Comparison of ENCODE assay signal across 16 cellular contexts in the genomic region with DNA sequence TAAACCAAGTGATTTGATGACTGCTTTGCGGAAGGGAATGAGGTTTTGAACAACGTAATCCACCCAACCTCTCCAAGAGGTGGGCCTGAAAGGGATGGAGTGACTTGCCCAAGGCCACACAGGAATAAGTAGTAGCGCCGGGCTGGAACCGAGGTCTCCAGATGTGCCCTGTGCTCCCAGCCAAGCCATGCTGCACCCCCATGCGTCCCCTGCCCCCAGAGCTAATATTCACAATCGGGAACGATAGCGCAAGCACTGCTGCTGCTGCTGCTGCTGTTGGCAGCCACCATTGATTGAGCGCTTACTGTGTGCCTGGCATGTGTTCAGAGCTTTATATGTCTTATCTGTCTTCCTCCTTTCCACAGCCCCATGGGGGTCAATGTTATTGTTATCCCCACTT. TPM values are rescaled to one million over a fixed set of nuclear protein-coding genes. Genes with fewer than 3 reads are reported as not detected.
DNase-seq lines count a peak whose midpoint lies in the region; TF ChIP-seq lines count a peak whose summit lies in the region.
"Had no signal": no experiment of that assay in that cellular context is flagged by ENCODE, and none has a peak within 500 bp of the region (broad histone marks: within the 10 kb centered on the region; RNA-seq: fewer than 3 reads in every experiment).

No MANE protein-coding gene starts in this region.

- peak; percentile 5 for DNase-seq in AG20443 (ENCODE audit: low spot score)
- peak; percentile 21 for DNase-seq in G401 (ENCODE audit: low spot score)
- DNase-seq in endothelial cell (ENCODE audit: low spot score): no peak
- DNase-seq in posterior vena cava (ENCODE audit: low spot score): peak; percentile 49
- DNase-seq in NCI-H1105 (lab: John Stamatoyannopoulos, UW): no peak
- DNase-seq in GM19238 (ENCODE audit: insufficient read length, low spot score): no peak
- DNase-seq in transverse colon: no peak
- DNase-seq: ACHN, EL, NCI-H1105 treated with DMSO at 0.1 percent for 48 hours, NCI-H187, NCI-H748 treated with DMSO at 0.1 percent for 48 hours, PC-9 had no signal

- peaks cover 10% of the 10 kb centered on the region for H3K4me1 Mint-ChIP-seq in endothelial cell (ENCODE audit: unreplicated experiment)
- H3K4me1 Mint-ChIP-seq: B cell had no signal

- H3K4me1 ChIP-seq in transverse colon: no peaks in the 10 kb centered on the region

- no peaks in the 10 kb centered on the region for H3K36me3 ChIP-seq in transverse colon

- intact Hi-C loops in posterior vena cava (cut with DNase I) (loop anchor here (5.0 to 10.0 kb wide), 3 partner anchors 227 to 352 kb away; no protein-coding TSS in a partner anchor), transverse colon (cut with DNase I; ENCODE audit: low total_unique reads) (no loop called here)

- no peaks in the 10 kb centered on the region for H3K9me3 Mint-ChIP-seq in endothelial cell (ENCODE audit: unreplicated experiment)
- H3K9me3 Mint-ChIP-seq: CD8-positive, alpha-beta T cell had no signal

- peaks cover 45% of the 10 kb centered on the region for H3K36me3 Mint-ChIP-seq in endothelial cell (ENCODE audit: low read depth, unreplicated experiment)
- H3K36me3 Mint-ChIP-seq: CD8-positive, alpha-beta T cell had no signal

- no peak overlapping the region for H3K27ac Mint-ChIP-seq in endothelial cell (ENCODE audit: unreplicated experiment)
- H3K27ac Mint-ChIP-seq: B cell; CD8-positive, alpha-beta T cell had no signal

- H3K27me3 ChIP-seq in transverse colon: no peaks in the 10 kb centered on the region
- H3K27me3 ChIP-seq: MG63 had no signal

- TF ChIP-seq EP300 in transverse colon (IDR thresholded peaks at IDR 0.05; ENCODE audit: low read depth): no peak

- H3K4me3 Mint-ChIP-seq in endothelial cell (ENCODE audit: unreplicated experiment): peak overlapping the region; percentile 56
- H3K4me3 Mint-ChIP-seq: B cell; CD8-positive, alpha-beta T cell had no signal

- no peak for TF ChIP-seq POLR2A in transverse colon (IDR thresholded peaks at IDR 0.05)

- H3K4me3 ChIP-seq in transverse colon: no peak overlapping the region
- H3K4me3 ChIP-seq: MG63, PC-9 had no signal

- peaks cover 12% of the 10 kb centered on the region for H3K27me3 Mint-ChIP-seq in endothelial cell (ENCODE audit: unreplicated experiment)
- H3K27me3 Mint-ChIP-seq: B cell had no signal

- in situ Hi-C loops in G401 (cut with HindIII; ENCODE audit: low sequenced_read_pairs): no loop called here
- in situ Hi-C loops in transverse colon (cut with MboI; ENCODE audit: low pct_ligation_motif_present in 1 of 4, low pct_unique_long_range_greater_than_20kb in 1 of 4, low sequenced_read_pairs in 3 of 4): loop anchor here in 2 of 4 donors (25.0 kb wide), 2 partner anchors 172 to 222 kb away; no protein-coding TSS in a partner anchor

- TF ChIP-seq CTCF in endothelial cell (IDR thresholded peaks at IDR 0.05; ENCODE audit: unreplicated experiment): no peak
- TF ChIP-seq CTCF in transverse colon (IDR thresholded peaks at IDR 0.05): no peak

- 94 to 100% methylated on average over 7 to 10 of the region's 10 CpGs for WGBS in transverse colon (ENCODE audit: low coverage in 1 of 2), 2 donors

- no peak overlapping the region for H3K27ac ChIP-seq in transverse colon
- H3K27ac ChIP-seq: PC-9 had no signal

- H3K9me3 ChIP-seq in transverse colon: no peaks in the 10 kb centered on the region
- H3K9me3 ChIP-seq: MG63 had no signal

RNA-seq across cellular contexts. Expression of a gene that starts 43.9 kb away (rescaled TPM):
- not detected in 2 replicates for total RNA-seq in G401 (2014; rRNA removed; shearing (Covaris generic))
- not detected for total RNA-seq in endothelial cell (ENCODE audit: unreplicated experiment)
- total RNA-seq in posterior vena cava: under 1 TPM in 1 of 2 donors, not detected in 1; 0.65 TPM
- total RNA-seq in transverse colon: under 1 TPM in 1 of 4 donors, not detected in 3; 0.96 TPM
- total RNA-seq: B cell; CD8-positive, alpha-beta T cell; PC-9 had no signal

Comparison
In these comparisons a context has a peak if more than half of its experiments do, and no peak if none do; other contexts are left out.
1. DNase-seq: peak in AG20443 (single experiment), G401 (single experiment) and posterior vena cava (single experiment); none in endothelial cell (single experiment), NCI-H1105 (single experiment), GM19238 (single experiment) and transverse colon (single experiment).